12 cellular contexts compared by ENCODE assay signal in genomic region chrX:39753296-39753996, GRCh38.
DNase-seq lines count a peak whose midpoint lies in the region; ATAC-seq, FAIRE-seq and TF ChIP-seq lines count a peak whose summit lies in the region.
"Had no signal": no experiment of that assay in that cellular context is flagged by ENCODE, and none has a peak within 500 bp of the region (broad histone marks: within the 10 kb centered on the region; RNA-seq: fewer than 3 reads in every experiment).

No MANE protein-coding gene starts in this region.

- no peak overlapping the region for H4K91ac ChIP-seq in neuronal stem cell (ENCODE audit: low read depth, low read length, poor library complexity)

- intact Hi-C loops in A673 (cut with micrococcal nuclease; ENCODE audit: unreplicated experiment): no loop called here
- intact Hi-C loops in GM12878 (cut with micrococcal nuclease; ENCODE audit: unreplicated experiment): no loop called here
- intact Hi-C loops in HepG2 (cut with micrococcal nuclease; ENCODE audit: unreplicated experiment): no loop called here
- intact Hi-C loops in lower leg skin (cut with DNase I; ENCODE audit: low total_unique reads): no loop called here

- in situ Hi-C loops in GM12878 (cut with MboI) (no loop called here), HepG2 (cut with HindIII; ENCODE audit: extremely low pct_ligation_motif_present, low pct_unique_long_range_greater_than_20kb) (no loop called here), G401 (cut with HindIII; ENCODE audit: low sequenced_read_pairs) (no loop called here)

- H3K4me1 ChIP-seq in A673 (ENCODE audit: insufficient read depth, low read length, poor library complexity, severe bottlenecking) (no peaks in the 10 kb centered on the region), GM12878 (ENCODE audit: control insufficient read depth, insufficient read depth, low read length) (no peaks in the 10 kb centered on the region), HepG2 (ENCODE audit: insufficient read depth, low read length) (0 out of 2 replicates have a peak, but pooled peaks cover 13% of the 10 kb centered on the region), neuronal stem cell (ENCODE audit: control insufficient read depth in 2 of 2, insufficient read depth in 1 of 2, low read depth in 1 of 2, low read length in 2 of 2) (peaks cover 6 to 16% of the 10 kb centered on the region in 2 donors)

- H3K4ac ChIP-seq in neuronal stem cell (ENCODE audit: low read length): no peak overlapping the region

- no peak overlapping the region for H2BK5ac ChIP-seq in neuronal stem cell (ENCODE audit: low read length)

- H4K20me1 ChIP-seq in GM12878 (ENCODE audit: control insufficient read depth, insufficient read depth): no peaks in the 10 kb centered on the region
- no peaks in the 10 kb centered on the region for H4K20me1 ChIP-seq in HepG2 (ENCODE audit: insufficient read depth, low read length)
- H4K20me1 ChIP-seq: BLaER1 had no signal

- H2AK5ac ChIP-seq in neuronal stem cell (ENCODE audit: low read depth, low read length): no peak overlapping the region

- TF ChIP-seq RAD21 in GM12878 (IDR thresholded peaks at IDR 0.05; ENCODE audit: insufficient read depth, low read depth, low read length): no peak
- no peak for TF ChIP-seq RAD21 in HepG2 (CRISPR knock-in tag; IDR thresholded peaks at IDR 0.05)

- DNase-seq in A673 (ENCODE audit: low spot score) (peak; percentile 33), HT1080 (ENCODE audit: low read depth) (peak; percentile 31), GM12878 (ENCODE audit: low read depth, low spot score) (no peak), HepG2 (ENCODE audit: low spot score) (no peak), lower leg skin (ENCODE audit: low spot score in 2 of 2) (no peak), neuronal stem cell (ENCODE audit: low spot score) (no peak), G401 (ENCODE audit: low spot score) (no peak), NCI-H1436 treated with DMSO at 0.1 percent for 48 hours (lab: John Stamatoyannopoulos, UW) (no peak)
- DNase-seq: activated naive CD4-positive, alpha-beta T cell treated with anti-CD3 and anti-CD28 coated beads, Interleukin-2, amount 10 ng/mL, durations not matched to agents 7 days and 5 days; occipital lobe had no signal

- no peak overlapping the region for H3K4me2 ChIP-seq in GM12878 (ENCODE audit: control insufficient read depth, insufficient read depth)
- no peak overlapping the region for H3K4me2 ChIP-seq in HepG2 (ENCODE audit: low read depth, low read length)
- no peak overlapping the region for H3K4me2 ChIP-seq in neuronal stem cell (ENCODE audit: insufficient read depth, low read length, poor library complexity, severe bottlenecking)
- H3K4me2 ChIP-seq: BLaER1 had no signal

- H3K79me2 ChIP-seq in GM12878 (ENCODE audit: control insufficient read depth, insufficient read depth, low read length) (no peaks in the 10 kb centered on the region), HepG2 (ENCODE audit: insufficient read depth, low read length) (no peaks in the 10 kb centered on the region)

- H3K27ac ChIP-seq in A673 (ENCODE audit: low read depth, low read length, poor library complexity, severe bottlenecking) (no peak overlapping the region), GM12878 (ENCODE audit: control insufficient read depth, insufficient read depth) (no peak overlapping the region), HepG2 (ENCODE audit: extremely low read length, insufficient read depth, low read length) (no peak overlapping the region), neuronal stem cell (replicated peaks; ENCODE audit: low read length) (no peak overlapping the region)
- H3K27ac ChIP-seq: BLaER1, HL-60 had no signal

- no peak for FAIRE-seq in GM12878 (lab: Jason Lieb, UNC)
- FAIRE-seq in HepG2 (lab: Jason Lieb, UNC): no peak

- H2AFZ ChIP-seq in GM12878 (ENCODE audit: control insufficient read depth, low read depth, low read length) (no peak overlapping the region), HepG2 (ENCODE audit: low read length) (no peak overlapping the region), neuronal stem cell (ENCODE audit: low read length) (no peak overlapping the region)

- H3K27me3 ChIP-seq in A673 (replicated peaks; ENCODE audit: insufficient read depth, low read depth, low read length, poor library complexity) (no peaks in the 10 kb centered on the region), GM12878 (replicated peaks in 1 of 2; ENCODE audit: control insufficient read depth in 2 of 2, insufficient read depth in 2 of 2, low read length in 1 of 2) (no peaks in the 10 kb centered on the region; a peak in 1 of 4 replicates), HepG2 (ENCODE audit: control insufficient read depth in 1 of 2, insufficient read depth in 2 of 2, low read length in 2 of 2) (no peaks in the 10 kb centered on the region), neuronal stem cell (ENCODE audit: control insufficient read depth in 3 of 3, insufficient read depth in 3 of 3, low read depth in 1 of 3, low read length in 3 of 3) (no peaks in the 10 kb centered on the region)
- H3K27me3 ChIP-seq: BLaER1 had no signal

- no peak for TF ChIP-seq POLR2A in GM12878 (IDR thresholded peaks at IDR 0.05; ENCODE audit: low read depth, low read length)
- no peak for TF ChIP-seq POLR2A in HepG2 (IDR thresholded peaks at IDR 0.05; ENCODE audit: insufficient read depth in 1 of 2, low read depth in 2 of 2, low read length in 2 of 2)
- no peak for TF ChIP-seq POLR2A in lower leg skin (IDR thresholded peaks at IDR 0.05)

- H2BK120ac ChIP-seq in neuronal stem cell (ENCODE audit: low read depth, low read length): no peak overlapping the region

- WGBS in GM12878 (ENCODE audit: insufficient coverage, insufficient replicate concordance, low lambda C conversion rate, missing lambda C conversion rate): 34% methylated on average over 8 of the region's 8 CpGs
- 57% methylated on average over 3 of the region's 8 CpGs for WGBS in HepG2 (ENCODE audit: low lambda C conversion rate)
- 82% methylated on average over 8 of the region's 8 CpGs for WGBS in lower leg skin, 2 donors
- no CpG with 5 or more reads among the region's 8 CpGs for WGBS in neuronal stem cell (ENCODE audit: extremely low coverage in 2 of 2, insufficient read length in 2 of 2, insufficient replicate concordance in 1 of 2), 2 donors

- no peak overlapping the region for H2BK15ac ChIP-seq in neuronal stem cell (ENCODE audit: low read length)

- no peaks in the 10 kb centered on the region for H3K9me3 ChIP-seq in A673 (ENCODE audit: low read depth, low read length, poor library complexity, severe bottlenecking)
- H3K9me3 ChIP-seq in GM12878 (replicated peaks; ENCODE audit: control insufficient read depth, insufficient read depth, low read length): no peaks in the 10 kb centered on the region; the same call in 2 of the 3 replicates
- H3K9me3 ChIP-seq in HepG2 (ENCODE audit: low read length): no peaks in the 10 kb centered on the region
- H3K9me3 ChIP-seq in neuronal stem cell (replicated peaks in 1 of 2; ENCODE audit: control insufficient read depth in 2 of 2, insufficient read depth in 1 of 2, low read depth in 1 of 2, low read length in 2 of 2): no peaks in the 10 kb centered on the region
- H3K9me3 ChIP-seq: BLaER1 had no signal

- ATAC-seq in GM12878 (no peak), HepG2 (no peak)

- TF ChIP-seq CTCF in A673 (conservative IDR thresholded peaks at IDR 0.05; ENCODE audit: low read depth, low read length) (no peak), GM12878 (IDR thresholded peaks at IDR 0.05 in 2 of 3, conservative IDR thresholded peaks at IDR 0.05 in 1 of 3; ENCODE audit: control insufficient read depth in 2 of 3, extremely low read depth in 1 of 3, insufficient read depth in 1 of 3, low read depth in 3 of 3, low read length in 3 of 3) (no peak), HepG2 (CRISPR knock-in tag; IDR thresholded peaks at IDR 0.05) (no peak), lower leg skin (IDR thresholded peaks at IDR 0.05) (no peak)

- no peak overlapping the region for H3K14ac ChIP-seq in neuronal stem cell (ENCODE audit: low read length)

- H2BK12ac ChIP-seq in neuronal stem cell (ENCODE audit: low read length): no peak overlapping the region

- H3K4me3 ChIP-seq in A673 (ENCODE audit: low read depth, low read length, poor library complexity, severe bottlenecking) (no peak overlapping the region), GM12878 (no peak overlapping the region), HepG2 (replicated peaks in 1 of 3; ENCODE audit: insufficient read depth in 1 of 3, low read depth in 2 of 3, low read length in 3 of 3) (no peak overlapping the region), lower leg skin (ENCODE audit: low read depth, poor library complexity, severe bottlenecking) (no peak overlapping the region), neuronal stem cell (ENCODE audit: low read length in 2 of 2) (no peak overlapping the region)
- H3K4me3 ChIP-seq: BLaER1 had no signal

- POLR2A ChIA-PET in A673 (lab: Charles Lee; ENCODE audit: low non-redundant PET): no interaction called here
- POLR2A ChIA-PET in GM12878 (lab: Charles Lee): interaction anchor here (0.6 kb wide), 1 partner anchor 12 kb away, joined by 4 read pairs; no protein-coding TSS in a partner anchor
- POLR2A ChIA-PET in HepG2 (lab: Yijun Ruan, JAX): no interaction called here

- CTCF ChIA-PET in A673 (lab: Charles Lee): no interaction called here
- CTCF ChIA-PET in GM12878 (lab: Yijun Ruan, JAX): no interaction called here
- CTCF ChIA-PET in HepG2 (lab: Yijun Ruan, JAX; ENCODE audit: low intra/inter-chr PET ratio, low total read pairs): no interaction called here

- H3K79me1 ChIP-seq in neuronal stem cell (ENCODE audit: low read depth, low read length): no peaks in the 10 kb centered on the region

- RAD21 ChIA-PET in GM12878 (lab: Charles Lee; ENCODE audit: unreplicated experiment): no interaction called here

- H3K23ac ChIP-seq in neuronal stem cell (ENCODE audit: low read depth, low read length, poor library complexity): no peak overlapping the region

- H3K36me3 ChIP-seq in A673 (ENCODE audit: insufficient read depth, low read length, poor library complexity, severe bottlenecking): no peaks in the 10 kb centered on the region
- H3K36me3 ChIP-seq in GM12878 (ENCODE audit: control insufficient read depth in 2 of 2, insufficient read depth in 2 of 2, low read length in 1 of 2): no peaks in the 10 kb centered on the region
- no peaks in the 10 kb centered on the region for H3K36me3 ChIP-seq in HepG2 (replicated peaks in 1 of 2; ENCODE audit: control insufficient read depth in 1 of 2, insufficient read depth in 2 of 2, low read length in 2 of 2)
- no peaks in the 10 kb centered on the region for H3K36me3 ChIP-seq in neuronal stem cell (replicated peaks in 1 of 2; ENCODE audit: control insufficient read depth in 2 of 2, insufficient read depth in 2 of 2, low read length in 2 of 2)
- H3K36me3 ChIP-seq: BLaER1 had no signal

- H3K9ac ChIP-seq in GM12878 (ENCODE audit: control insufficient read depth, insufficient read depth, low read length) (no peak overlapping the region), HepG2 (ENCODE audit: insufficient read depth, low read depth, low read length) (no peak overlapping the region), neuronal stem cell (ENCODE audit: low read depth, low read length, poor library complexity) (no peak overlapping the region)
- H3K9ac ChIP-seq: BLaER1 had no signal

- TF ChIP-seq EP300 in GM12878 (IDR thresholded peaks at IDR 0.05; ENCODE audit: borderline replicate concordance in 1 of 2, control insufficient read depth in 1 of 2, low read depth in 2 of 2, low read length in 2 of 2) (no peak), HepG2 (IDR thresholded peaks at IDR 0.05; ENCODE audit: low read depth in 2 of 2, low read length in 2 of 2) (no peak), HepG2 (CRISPR knock-in tag; IDR thresholded peaks at IDR 0.05; ENCODE audit: borderline replicate concordance) (no peak)

- SMC1A ChIA-PET in GM12878 (lab: Charles Lee; ENCODE audit: uncharacterized antibody, unreplicated experiment): no interaction called here

- BruUV-seq in A673 (replicated peaks; lab: Mats Ljungman, UMichigan): no TSS peak
- BruUV-seq in GM12878 (replicated peaks; lab: Mats Ljungman, UMichigan): no TSS peak
- BruUV-seq in HepG2 (replicated peaks; lab: Mats Ljungman, UMichigan): no TSS peak

- no peak overlapping the region for H4K8ac ChIP-seq in neuronal stem cell (ENCODE audit: low read depth, low read length)

- H3K18ac ChIP-seq in neuronal stem cell (ENCODE audit: low read length): no peak overlapping the region

Comparison
In these comparisons a context has a peak if more than half of its experiments do, and no peak if none do; other contexts are left out.
1. DNase-seq: peak in A673 (single experiment) and HT1080 (single experiment); none in GM12878 (single experiment), HepG2 (single experiment), lower leg skin (0 of 2), neuronal stem cell (single experiment), G401 (single experiment) and NCI-H1436 treated with DMSO at 0.1 percent for 48 hours (single experiment).